8 cellular contexts compared by ENCODE assay signal in genomic region chr13:33817843-33818661, GRCh38. TPM values are rescaled to one million over a fixed set of nuclear protein-coding genes. Genes with fewer than 3 reads are reported as not detected.
DNase-seq lines count a peak whose midpoint lies in the region; ATAC-seq, FAIRE-seq and TF ChIP-seq lines count a peak whose summit lies in the region.

Gene RFC3 (plus strand): TSS chr13:33818149. CDS start chr13:33818179, 30 bp downstream.

- peaks cover 0 to 3% of the 10 kb centered on the region in 2 donors for H3K4me1 ChIP-seq in kidney (ENCODE audit: control insufficient read depth in 1 of 2, insufficient read depth in 1 of 2, low read depth in 1 of 2, low read length in 2 of 2)

- peak within 1 kb of the TSS; percentile 68 to 78 for H3K9ac ChIP-seq in kidney (ENCODE audit: low read length in 2 of 2)

- H3K36me3 ChIP-seq in kidney (ENCODE audit: control insufficient read depth in 1 of 2, insufficient read depth in 2 of 2, low read length in 2 of 2), result no peaks in the 10 kb centered on the region

- peak; percentile 72 for FAIRE-seq in kidney (lab: Jason Lieb, UNC)

- peak within 1 kb of the TSS; percentile 80 for H3K4me3 ChIP-seq in choroid plexus epithelial cell (ENCODE audit: low read depth, low read length)
- peak within 1 kb of the TSS; percentile 76 to 95 for H3K4me3 ChIP-seq in kidney (ENCODE audit: low read length in 2 of 2)

- TF ChIP-seq POLR2A in GM19099 (IDR thresholded peaks at IDR 0.05; ENCODE audit: extremely low read depth, insufficient read length, low read depth), result peak; percentile 78

- intact Hi-C loops in kidney (cut with DNase I), result no loop called here

- H3K9me3 ChIP-seq in kidney (ENCODE audit: control insufficient read depth in 1 of 2, low read length in 2 of 2), result no peaks in the 10 kb centered on the region

- peak; percentile 97 for ATAC-seq in HG03432 (IDR thresholded peaks at IDR 0.05; ENCODE audit: unreplicated experiment)

- peak within 1 kb of the TSS in 1 of 2 donors; percentile 27 for H3K27ac ChIP-seq in kidney (ENCODE audit: low read depth in 2 of 2, low read length in 2 of 2)

- TF ChIP-seq CTCF in choroid plexus epithelial cell (conservative IDR thresholded peaks at IDR 0.05; ENCODE audit: low read depth, low read length), result no peak
- TF ChIP-seq CTCF in kidney (IDR thresholded peaks at IDR 0.05; ENCODE audit: borderline replicate concordance, extremely low read depth, insufficient read depth), result no peak

- DNase-seq in AG20443 (ENCODE audit: low spot score) (peak; percentile 97), NCI-H510A treated with DMSO at 0.1 percent for 48 hours (lab: John Stamatoyannopoulos, UW) (peak; percentile 86), choroid plexus epithelial cell (ENCODE audit: low read depth) (peak; percentile 96), kidney (peak; percentile 98)
- DNase-seq in activated CD4-positive, alpha-beta T cell treated with anti-CD3 and anti-CD28 coated beads for 24 hours (ENCODE audit: low read depth in 2 of 2), result peak; percentile 84 to 87
- DNase-seq in stimulated activated CD4-positive, alpha-beta T cell treated with anti-CD3 and anti-CD28 coated beads, Interleukin-15, amount 100 ng/mL, for 48 hours (ENCODE audit: low read depth in 2 of 2), result peak; percentile 87 to 88

RNA-seq across cellular contexts. Expression of gene RFC3, which starts in this region (rescaled TPM):
- 8.2 TPM for total RNA-seq in kidney
- 2.7 TPM for polyA plus RNA-seq in kidney (ENCODE audit: insufficient read depth, low read depth, low replicate concordance)
